In the genomic region with DNA sequence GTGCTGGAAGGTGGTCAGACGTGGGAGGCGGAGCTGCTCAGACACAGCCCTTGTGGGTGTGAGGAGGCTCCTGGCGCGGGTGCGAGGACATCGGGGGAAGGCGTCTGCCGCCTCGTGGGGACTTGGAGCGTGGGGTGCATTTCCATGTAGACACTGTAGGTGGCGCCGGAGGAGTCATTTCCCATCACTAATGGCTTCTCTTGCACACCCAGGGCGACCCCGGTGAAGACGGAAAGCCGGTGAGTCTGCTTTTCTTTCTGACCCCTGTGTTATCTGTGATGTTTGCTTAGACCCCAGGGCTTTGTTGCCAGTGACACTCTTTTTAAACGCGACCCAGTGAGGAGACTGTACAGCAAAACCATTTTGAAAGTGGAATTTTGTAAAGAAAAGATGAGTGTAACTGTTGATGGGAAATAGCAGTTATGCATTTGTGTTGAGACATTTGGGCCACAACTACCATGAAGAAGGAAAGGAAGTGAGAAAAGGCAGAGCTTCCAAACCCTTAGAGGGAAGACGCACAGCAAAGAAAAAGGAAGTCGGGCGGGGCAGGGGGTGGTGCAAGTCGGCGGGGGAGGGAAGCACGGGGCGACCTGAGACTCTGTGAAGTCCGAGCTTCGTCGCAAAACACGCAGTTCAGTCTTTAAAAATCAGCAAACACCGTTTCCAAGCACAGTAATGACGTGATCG, we compare ENCODE assay signal across 7 cellular contexts.
A peak's percentile ranks its signal among the peaks of the same experiment; 100 is the strongest.
DNase-seq lines count a peak whose midpoint lies in the region; ATAC-seq lines count a peak whose summit lies in the region.

No MANE protein-coding gene starts in this region.

- peak; percentile 80 for DNase-seq in GM23248
- DNase-seq in NCI-H526 treated with DMSO at 0.1 percent for 48 hours (lab: John Stamatoyannopoulos, UW) = peak; percentile 43
- peak; percentile 52 to 62 for DNase-seq in activated CD8-positive, alpha-beta memory T cell treated with anti-CD3 and anti-CD28 coated beads for 1 hour (ENCODE audit: extremely low read depth in 1 of 2, low read depth in 1 of 2)
- peak; percentile 56 to 66 (median 64) for DNase-seq in effector memory CD4-positive, alpha-beta T cell
- DNase-seq in stimulated activated CD8-positive, alpha-beta memory T cell treated with anti-CD3 and anti-CD28 coated beads, Interleukin-15, amount 100 ng/mL, for 24 hours (ENCODE audit: low read depth) = peak; percentile 51

- H3K4me3 ChIP-seq in GM23248 (peak overlapping the region; percentile 74), mesodermal cell (ENCODE audit: extremely low read depth, insufficient read depth, low read length, poor library complexity, severe bottlenecking) (no peak overlapping the region)
- H3K4me3 ChIP-seq in effector memory CD4-positive, alpha-beta T cell (ENCODE audit: insufficient read depth, low read depth, low read length, poor library complexity, severe bottlenecking) = peak overlapping the region; percentile 53

- no peaks in the 10 kb centered on the region for H4K20me1 ChIP-seq in GM23248 (ENCODE audit: insufficient read depth)

- no peaks in the 10 kb centered on the region for H3K79me2 ChIP-seq in GM23248 (ENCODE audit: insufficient read depth)

- H3K27ac ChIP-seq in GM23248 (no peak overlapping the region), mesodermal cell (ENCODE audit: low read depth, low read length, severe bottlenecking) (peak overlapping the region; percentile 45)
- peak overlapping the region; percentile 72 for H3K27ac ChIP-seq in effector memory CD4-positive, alpha-beta T cell (ENCODE audit: insufficient read depth, low read length, poor library complexity, severe bottlenecking)

- H3K27me3 ChIP-seq in GM23248 (replicated peaks; ENCODE audit: insufficient read depth) = no peaks in the 10 kb centered on the region
- no peaks in the 10 kb centered on the region for H3K27me3 ChIP-seq in effector memory CD4-positive, alpha-beta T cell (replicated peaks; ENCODE audit: control insufficient read depth, insufficient read depth, low read length, poor library complexity, severe bottlenecking)

- no peaks in the 10 kb centered on the region for H3K9me2 ChIP-seq in GM23248 (ENCODE audit: insufficient read depth)

- 21 to 37% methylated on average over 23 to 32 of the region's 32 CpGs for whole genome bisulfite sequencing in GM23248 (ENCODE audit: low coverage in 1 of 2, low lambda C conversion rate in 2 of 2, missing lambda C conversion rate in 2 of 2), 2 experiments
- WGBS in mesodermal cell (ENCODE audit: insufficient coverage in 2 of 2), 2 experiments = 74 to 79% methylated on average over 23 to 30 of the region's 32 CpGs

- in situ Hi-C loops in GM23248 (cut with MboI) = no loop called here

- peak overlapping the region; percentile 98 for H2AFZ ChIP-seq in GM23248

- H3K9me3 ChIP-seq in GM23248 (ENCODE audit: low read depth) (no peaks in the 10 kb centered on the region), mesodermal cell (ENCODE audit: control insufficient read depth, low read length) (no peaks in the 10 kb centered on the region)
- no peaks in the 10 kb centered on the region for H3K9me3 ChIP-seq in effector memory CD4-positive, alpha-beta T cell (ENCODE audit: control insufficient read depth, low read length)

- H3K9ac ChIP-seq in GM23248 = peak overlapping the region; percentile 69

- H3K36me3 ChIP-seq in GM23248 (ENCODE audit: low read depth) (no peaks in the 10 kb centered on the region), mesodermal cell (ENCODE audit: control insufficient read depth, insufficient read depth, low read length) (peaks cover 95% of the 10 kb centered on the region)
- no peaks in the 10 kb centered on the region for H3K36me3 ChIP-seq in effector memory CD4-positive, alpha-beta T cell (ENCODE audit: control insufficient read depth, insufficient read depth, low read length)

- no peaks in the 10 kb centered on the region for H3K4me1 ChIP-seq in GM23248 (ENCODE audit: insufficient read depth)
- peaks cover 19% of the 10 kb centered on the region for H3K4me1 ChIP-seq in effector memory CD4-positive, alpha-beta T cell (ENCODE audit: control insufficient read depth, insufficient read depth, low read length, poor library complexity, severe bottlenecking)
- peaks cover 5% of the 10 kb centered on the region for H3K4me1 ChIP-seq in mesodermal cell (ENCODE audit: control insufficient read depth, insufficient read depth, low read length, poor library complexity, severe bottlenecking)

- ATAC-seq in GM18517 (IDR thresholded peaks at IDR 0.05; ENCODE audit: unreplicated experiment) = no peak

- no peaks in the 10 kb centered on the region for H3F3A ChIP-seq in GM23248 (ENCODE audit: insufficient read depth)

- H3K4me2 ChIP-seq in GM23248 (ENCODE audit: unreplicated experiment) = peak overlapping the region; percentile 99
